8 cellular contexts compared by ENCODE assay signal in genomic region chr5:77087484-77088291, GRCh38.
A peak's percentile ranks its signal among the peaks of the same experiment; 100 is the strongest.
DNase-seq lines count a peak whose midpoint lies in the region; ATAC-seq and TF ChIP-seq lines count a peak whose summit lies in the region.

No MANE protein-coding gene starts in this region.

- no peaks in the 10 kb centered on the region for H3K27me3 Mint-ChIP-seq in stimulated activated naive CD8-positive, alpha-beta T cell treated with anti-CD3 and anti-CD28 coated beads, Interleukin-15, amount 100 ng/mL, for 72 hours

- peak overlapping the region; percentile 89 for H3K27ac ChIP-seq in caudate nucleus (ENCODE audit: low read depth, low read length)
- H3K27ac ChIP-seq in layer of hippocampus (ENCODE audit: low read depth, low read length) = peak overlapping the region; percentile 88

- peak overlapping the region; percentile 90 for H2AFZ ChIP-seq in Loucy (ENCODE audit: low read length)

- peak overlapping the region; percentile 88 for H3K4me2 ChIP-seq in Loucy (ENCODE audit: low read depth, low read length, poor library complexity, severe bottlenecking)

- H3K9ac ChIP-seq in Loucy (ENCODE audit: low read depth, low read length, poor library complexity, severe bottlenecking) = peak overlapping the region; percentile 95

- peak overlapping the region; percentile 92 for H3K4me3 ChIP-seq in Loucy (ENCODE audit: low read length, poor library complexity, severe bottlenecking)

- TF ChIP-seq CTCF in Loucy (conservative IDR thresholded peaks at IDR 0.05; ENCODE audit: low read length) (no peak), GM20000 (IDR thresholded peaks at IDR 0.05; ENCODE audit: extremely low read depth, missing control alignments) (no peak)

- no peaks in the 10 kb centered on the region for H3K9me2 ChIP-seq in Loucy (replicated peaks; ENCODE audit: low read depth, low read length)

- H3K79me2 ChIP-seq in Loucy (ENCODE audit: insufficient read depth, low read length) = peaks cover 42% of the 10 kb centered on the region

- H3K36me3 ChIP-seq in Loucy (ENCODE audit: insufficient read depth, low read length) = no peaks in the 10 kb centered on the region

- peaks cover 0 to 11% of the 10 kb centered on the region in 2 donors for H3K9me3 Mint-ChIP-seq in stimulated activated naive CD8-positive, alpha-beta T cell treated with anti-CD3 and anti-CD28 coated beads, Interleukin-15, amount 100 ng/mL, for 72 hours

- peak overlapping the region; percentile 89 to 98 for H3K27ac Mint-ChIP-seq in stimulated activated naive CD8-positive, alpha-beta T cell treated with anti-CD3 and anti-CD28 coated beads, Interleukin-15, amount 100 ng/mL, for 72 hours

- no peaks in the 10 kb centered on the region for H3K27me3 ChIP-seq in Loucy (ENCODE audit: insufficient read depth, low read length, poor library complexity, severe bottlenecking)
- no peaks in the 10 kb centered on the region for H3K27me3 ChIP-seq in layer of hippocampus (ENCODE audit: control insufficient read depth, insufficient read depth, low read length)

- peak overlapping the region; percentile 83 to 99 for H3K4me3 Mint-ChIP-seq in stimulated activated naive CD8-positive, alpha-beta T cell treated with anti-CD3 and anti-CD28 coated beads, Interleukin-15, amount 100 ng/mL, for 72 hours

- peak; percentile 19 for ATAC-seq in GM19023 (IDR thresholded peaks at IDR 0.05; ENCODE audit: unreplicated experiment)
- ATAC-seq in stimulated activated naive CD8-positive, alpha-beta T cell treated with anti-CD3 and anti-CD28 coated beads, Interleukin-15, amount 100 ng/mL, for 72 hours = peak; percentile 68

- no peaks in the 10 kb centered on the region for H4K20me1 ChIP-seq in Loucy (ENCODE audit: insufficient read depth, low read length, poor library complexity, severe bottlenecking)

- DNase-seq in caudate nucleus (lab: John Stamatoyannopoulos, UW) = peak in 20 of 61 donors; percentile 10 to 69 (median 52)
- no peak for DNase-seq in stimulated activated naive CD8-positive, alpha-beta T cell treated with anti-CD3 and anti-CD28 coated beads, Interleukin-15, amount 100 ng/mL, for 72 hours
- DNase-seq in activated CD4-positive, alpha-beta T cell treated with anti-CD3 and anti-CD28 coated beads, Interleukin-2, amount 50 U/mL, for 48 hours = no peak
- DNase-seq in GM20000 (ENCODE audit: low spot score) = no peak
- no peak for DNase-seq in NCI-H1417 treated with DMSO at 0.1 percent for 48 hours (lab: John Stamatoyannopoulos, UW)

- H3K4me1 Mint-ChIP-seq in stimulated activated naive CD8-positive, alpha-beta T cell treated with anti-CD3 and anti-CD28 coated beads, Interleukin-15, amount 100 ng/mL, for 72 hours = peaks cover 39% of the 10 kb centered on the region

- no peaks in the 10 kb centered on the region for H3K9me3 ChIP-seq in Loucy (ENCODE audit: insufficient read depth, low read depth, low read length)

- H3K4me1 ChIP-seq in Loucy (ENCODE audit: insufficient read depth, low read length, poor library complexity, severe bottlenecking) = peaks cover 37% of the 10 kb centered on the region

- no peaks in the 10 kb centered on the region for H3F3A ChIP-seq in Loucy (ENCODE audit: low read depth)
